1 cellular context compared by ENCODE assay signal in the genomic region with DNA sequence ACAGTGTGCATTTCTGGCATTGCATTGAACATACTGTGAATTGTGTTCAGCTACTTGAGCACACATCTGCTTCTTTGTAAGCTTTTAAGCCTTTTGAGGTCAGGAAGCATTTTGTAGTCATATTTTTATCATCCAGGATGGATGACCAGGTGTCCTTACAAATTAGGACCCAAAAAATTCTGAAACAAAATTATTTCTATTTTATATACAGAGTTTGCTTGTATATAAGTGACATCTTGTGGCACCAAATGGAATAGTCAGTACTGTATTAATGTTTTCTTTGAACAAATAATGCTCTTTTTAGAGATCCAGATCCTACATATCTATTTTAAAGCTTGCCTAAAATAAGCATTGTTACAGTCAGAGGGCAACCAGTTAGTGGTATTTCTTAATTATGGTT.
TF ChIP-seq lines count a peak whose summit lies in the region.

No MANE protein-coding gene starts in this region.

TF ChIP-seq in Ishikawa, 13 proteins besides CTCF, POLR2A, EP300 and RAD21 (continued from another document):
- TF ChIP-seq, protein P1, sequence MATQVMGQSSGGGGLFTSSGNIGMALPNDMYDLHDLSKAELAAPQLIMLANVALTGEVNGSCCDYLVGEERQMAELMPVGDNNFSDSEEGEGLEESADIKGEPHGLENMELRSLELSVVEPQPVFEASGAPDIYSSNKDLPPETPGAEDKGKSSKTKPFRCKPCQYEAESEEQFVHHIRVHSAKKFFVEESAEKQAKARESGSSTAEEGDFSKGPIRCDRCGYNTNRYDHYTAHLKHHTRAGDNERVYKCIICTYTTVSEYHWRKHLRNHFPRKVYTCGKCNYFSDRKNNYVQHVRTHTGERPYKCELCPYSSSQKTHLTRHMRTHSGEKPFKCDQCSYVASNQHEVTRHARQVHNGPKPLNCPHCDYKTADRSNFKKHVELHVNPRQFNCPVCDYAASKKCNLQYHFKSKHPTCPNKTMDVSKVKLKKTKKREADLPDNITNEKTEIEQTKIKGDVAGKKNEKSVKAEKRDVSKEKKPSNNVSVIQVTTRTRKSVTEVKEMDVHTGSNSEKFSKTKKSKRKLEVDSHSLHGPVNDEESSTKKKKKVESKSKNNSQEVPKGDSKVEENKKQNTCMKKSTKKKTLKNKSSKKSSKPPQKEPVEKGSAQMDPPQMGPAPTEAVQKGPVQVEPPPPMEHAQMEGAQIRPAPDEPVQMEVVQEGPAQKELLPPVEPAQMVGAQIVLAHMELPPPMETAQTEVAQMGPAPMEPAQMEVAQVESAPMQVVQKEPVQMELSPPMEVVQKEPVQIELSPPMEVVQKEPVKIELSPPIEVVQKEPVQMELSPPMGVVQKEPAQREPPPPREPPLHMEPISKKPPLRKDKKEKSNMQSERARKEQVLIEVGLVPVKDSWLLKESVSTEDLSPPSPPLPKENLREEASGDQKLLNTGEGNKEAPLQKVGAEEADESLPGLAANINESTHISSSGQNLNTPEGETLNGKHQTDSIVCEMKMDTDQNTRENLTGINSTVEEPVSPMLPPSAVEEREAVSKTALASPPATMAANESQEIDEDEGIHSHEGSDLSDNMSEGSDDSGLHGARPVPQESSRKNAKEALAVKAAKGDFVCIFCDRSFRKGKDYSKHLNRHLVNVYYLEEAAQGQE (IDR thresholded peaks at IDR 0.05; ENCODE audit: low read depth) = no peak
- TF ChIP-seq NFIC (IDR thresholded peaks at IDR 0.05) = no peak
- TF ChIP-seq CREB1 (IDR thresholded peaks at IDR 0.05; ENCODE audit: low read depth) = no peak
- TF ChIP-seq, protein P2, sequence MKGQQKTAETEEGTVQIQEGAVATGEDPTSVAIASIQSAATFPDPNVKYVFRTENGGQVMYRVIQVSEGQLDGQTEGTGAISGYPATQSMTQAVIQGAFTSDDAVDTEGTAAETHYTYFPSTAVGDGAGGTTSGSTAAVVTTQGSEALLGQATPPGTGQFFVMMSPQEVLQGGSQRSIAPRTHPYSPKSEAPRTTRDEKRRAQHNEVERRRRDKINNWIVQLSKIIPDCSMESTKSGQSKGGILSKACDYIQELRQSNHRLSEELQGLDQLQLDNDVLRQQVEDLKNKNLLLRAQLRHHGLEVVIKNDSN (IDR thresholded peaks at IDR 0.05) = no peak
- TF ChIP-seq, protein P3, sequence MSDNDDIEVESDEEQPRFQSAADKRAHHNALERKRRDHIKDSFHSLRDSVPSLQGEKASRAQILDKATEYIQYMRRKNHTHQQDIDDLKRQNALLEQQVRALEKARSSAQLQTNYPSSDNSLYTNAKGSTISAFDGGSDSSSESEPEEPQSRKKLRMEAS (IDR thresholded peaks at IDR 0.05) = no peak
- no peak for TF ChIP-seq EGR1 (IDR thresholded peaks at IDR 0.05)
- no peak for TF ChIP-seq TCF12 (IDR thresholded peaks at IDR 0.05; ENCODE audit: low read depth)
- no peak for TF ChIP-seq YY1 (IDR thresholded peaks at IDR 0.05; ENCODE audit: low read depth)
- no peak for TF ChIP-seq FOXM1 (IDR thresholded peaks at IDR 0.05; ENCODE audit: borderline replicate concordance, low read depth)
- TF ChIP-seq TAF1 (IDR thresholded peaks at IDR 0.05; ENCODE audit: low read depth) = no peak
